8 cellular contexts compared by ENCODE assay signal in the genomic region with DNA sequence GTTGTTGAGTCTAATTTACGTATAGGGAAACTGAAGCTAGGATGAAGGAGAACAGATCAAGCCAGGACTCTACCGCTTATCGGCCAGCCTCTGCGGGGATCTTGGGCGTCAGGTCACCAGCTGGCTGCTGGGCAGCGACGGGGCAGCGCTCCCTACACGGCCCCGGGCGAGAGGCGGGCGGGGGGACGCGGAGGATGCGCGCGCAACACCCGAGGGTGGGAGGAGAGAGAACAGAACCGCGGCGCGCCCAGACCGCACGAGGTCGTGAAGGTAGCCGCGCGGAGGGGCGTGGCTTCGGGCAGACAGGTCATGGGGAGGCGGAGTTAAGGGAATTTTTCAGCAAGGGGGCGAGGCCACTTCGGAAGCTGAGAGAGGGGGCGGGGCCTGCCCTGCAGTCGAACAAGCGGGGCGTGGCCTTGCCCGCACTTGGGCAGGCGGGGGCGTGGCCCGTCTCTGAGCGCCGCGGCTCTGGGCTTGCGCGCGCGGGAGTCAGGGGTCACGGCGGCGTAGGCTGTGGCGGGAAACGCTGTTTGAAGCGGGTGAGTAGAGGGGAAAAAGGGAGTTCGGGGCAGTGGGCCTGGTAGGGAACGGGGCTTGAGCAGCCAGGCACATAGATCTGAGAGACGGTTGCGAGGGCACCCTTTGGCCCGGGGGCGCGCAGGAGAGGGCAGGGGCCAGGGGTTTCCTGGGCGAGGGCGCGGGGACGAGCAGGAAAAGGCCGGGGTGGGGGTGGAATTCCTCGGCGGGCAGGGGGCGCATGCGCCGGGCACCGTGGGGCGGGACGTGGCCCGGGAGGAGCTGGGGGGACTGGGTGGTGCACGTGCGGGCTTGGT. TPM values are rescaled to one million over a fixed set of nuclear protein-coding genes. Genes with fewer than 3 reads are reported as not detected.
A peak's percentile ranks its signal among the peaks of the same experiment; 100 is the strongest.
DNase-seq lines count a peak whose midpoint lies in the region; ATAC-seq and TF ChIP-seq lines count a peak whose summit lies in the region.

A gene (plus strand): TSS at position 496 of the 833 bp plus-strand sequence. CDS start 14,505 bp downstream, outside the sequence.

- ATAC-seq in GM19328 (IDR thresholded peaks at IDR 0.05; ENCODE audit: unreplicated experiment) (peak; percentile 79), HG03520 (IDR thresholded peaks at IDR 0.05; ENCODE audit: unreplicated experiment) (peak; percentile 78)

- H3K9me3 Mint-ChIP-seq in activated CD4-positive, alpha-beta T cell treated with anti-CD3 and anti-CD28 coated beads, Interleukin-2, amount 10 ng/mL, durations not matched to agents 7 days and 5 days, result no peaks in the 10 kb centered on the region

- POLR2A ChIA-PET in BJ (lab: Charles Lee), result no interaction called here
- POLR2A ChIA-PET in activated CD4-positive, alpha-beta T cell treated with anti-CD3 and anti-CD28 coated beads, Interleukin-2, amount 10 ng/mL, durations not matched to agents 7 days and 5 days (lab: Charles Lee), result no interaction called here

- peaks cover 28% of the 10 kb centered on the region for H3K36me3 Mint-ChIP-seq in activated CD4-positive, alpha-beta T cell treated with anti-CD3 and anti-CD28 coated beads, Interleukin-2, amount 10 ng/mL, durations not matched to agents 7 days and 5 days (ENCODE audit: low read depth)

- no peaks in the 10 kb centered on the region for H3K27me3 ChIP-seq in BJ (ENCODE audit: control insufficient read depth, insufficient read depth, low read length)

- no peak for TF ChIP-seq CTCF in BJ (IDR thresholded peaks at IDR 0.05; ENCODE audit: insufficient read depth, low read depth, low read length)

- peaks cover 39% of the 10 kb centered on the region for H3K4me1 Mint-ChIP-seq in activated CD4-positive, alpha-beta T cell treated with anti-CD3 and anti-CD28 coated beads, Interleukin-2, amount 10 ng/mL, durations not matched to agents 7 days and 5 days

- H3K27ac Mint-ChIP-seq in activated CD4-positive, alpha-beta T cell treated with anti-CD3 and anti-CD28 coated beads, Interleukin-2, amount 10 ng/mL, durations not matched to agents 7 days and 5 days, result peak within 1 kb of the TSS; percentile 97

- CTCF ChIA-PET in BJ (lab: Yijun Ruan, JAX), result interaction anchor here (1.0 to 1.4 kb wide), 7 partner anchors 9 to 172 kb away, joined by 3 to 7 read pairs (median 4); no protein-coding TSS in a partner anchor
- CTCF ChIA-PET in activated CD4-positive, alpha-beta T cell treated with anti-CD3 and anti-CD28 coated beads, Interleukin-2, amount 10 ng/mL, durations not matched to agents 7 days and 5 days (lab: Charles Lee), result no interaction called here

- H3K36me3 ChIP-seq in BJ (ENCODE audit: control insufficient read depth, insufficient read depth, low read length), result peaks cover 21% of the 10 kb centered on the region

- H3K4me3 ChIP-seq in BJ (ENCODE audit: low read depth, low read length), result peak within 1 kb of the TSS; percentile 77

- H3K27me3 Mint-ChIP-seq in activated CD4-positive, alpha-beta T cell treated with anti-CD3 and anti-CD28 coated beads, Interleukin-2, amount 10 ng/mL, durations not matched to agents 7 days and 5 days, result no peaks in the 10 kb centered on the region

- peak; percentile 76 for DNase-seq in BJ (ENCODE audit: low read depth)
- DNase-seq in NCI-H69 (lab: John Stamatoyannopoulos, UW), result peak; percentile 99
- peak; percentile 99 for DNase-seq in activated CD4-positive, alpha-beta T cell treated with anti-CD3 and anti-CD28 coated beads, Interleukin-2, amount 10 ng/mL, durations not matched to agents 7 days and 5 days
- DNase-seq in cortex of kidney (lab: John Stamatoyannopoulos, UW), result peak; percentile 56
- DNase-seq in left kidney (ENCODE audit: low read depth, low spot score), result peak; percentile 99
- peak; percentile 99 for DNase-seq in stimulated activated CD4-positive, alpha-beta T cell treated with anti-CD3 and anti-CD28 coated beads, Interleukin-2, amount 100 ng/mL, for 24 hours

- H3K4me3 Mint-ChIP-seq in activated CD4-positive, alpha-beta T cell treated with anti-CD3 and anti-CD28 coated beads, Interleukin-2, amount 10 ng/mL, durations not matched to agents 7 days and 5 days, result peak within 1 kb of the TSS; percentile 96

RNA-seq across cellular contexts. Expression of the gene that starts here (rescaled TPM):
- polyA plus RNA-seq in BJ (2011; rRNA removed), result 4.7 and 10.8 TPM in 2 replicates
- polyA minus RNA-seq in BJ (2011; rRNA and poly(A)+ RNA removed), result 16.5 and 17.0 TPM in 2 replicates
- total RNA-seq in activated CD4-positive, alpha-beta T cell treated with anti-CD3 and anti-CD28 coated beads, Interleukin-2, amount 10 ng/mL, durations not matched to agents 7 days and 5 days, result 100 to 1,000 TPM; 156 to 167 TPM

Comparison
In these comparisons a context has a peak if more than half of its experiments do, and no peak if none do; other contexts are left out.
1. Peak in every context shown above with its lines: DNase-seq, ATAC-seq and H3K4me3 ChIP-seq.